Comparison of ENCODE assay signal across 10 cellular contexts in genomic region chr6:149212892-149213786, GRCh38.
DNase-seq lines count a peak whose midpoint lies in the region; ATAC-seq and TF ChIP-seq lines count a peak whose summit lies in the region.
"Had no signal": no experiment of that assay in that cellular context is flagged by ENCODE, and none has a peak within 500 bp of the region (broad histone marks: within the 10 kb centered on the region; RNA-seq: fewer than 3 reads in every experiment).

No MANE protein-coding gene starts in this region.

- H3K9me3 Mint-ChIP-seq in activated T-helper 17 cell treated with anti-CD3 and anti-CD28 coated beads, Interleukin-2, amount 50 U/mL, for 72 hours: no peaks in the 10 kb centered on the region

- no peaks in the 10 kb centered on the region for H3K27me3 Mint-ChIP-seq in activated T-helper 17 cell treated with anti-CD3 and anti-CD28 coated beads, Interleukin-2, amount 50 U/mL, for 72 hours

- no peaks in the 10 kb centered on the region for H3K27me3 ChIP-seq in tibial artery
- H3K27me3 ChIP-seq: pancreas had no signal

- H3K4me1 Mint-ChIP-seq in activated T-helper 17 cell treated with anti-CD3 and anti-CD28 coated beads, Interleukin-2, amount 50 U/mL, for 72 hours: peaks cover 33% of the 10 kb centered on the region

- H3K27ac ChIP-seq in tibial artery: no peak overlapping the region
- H3K27ac ChIP-seq: pancreas had no signal

- H3K9me3 ChIP-seq in tibial artery: no peaks in the 10 kb centered on the region
- H3K9me3 ChIP-seq: pancreas had no signal

- intact Hi-C loops in tibial artery (cut with DNase I; ENCODE audit: low total_unique reads): no loop called here

- peaks cover 0 to 4% (median 0%) of the 10 kb centered on the region in 4 donors for H3K4me1 ChIP-seq in tibial artery

- no peak overlapping the region for H3K4me3 ChIP-seq in tibial artery
- H3K4me3 ChIP-seq: pancreas had no signal

- ATAC-seq in HG03045 (IDR thresholded peaks at IDR 0.05; ENCODE audit: unreplicated experiment) (peak; percentile 41), HG03108 (IDR thresholded peaks at IDR 0.05; ENCODE audit: unreplicated experiment) (no peak)
- peak; percentile 60 for ATAC-seq in activated T-helper 17 cell treated with anti-CD3 and anti-CD28 coated beads, Interleukin-2, amount 50 U/mL, for 72 hours (replicated peaks)

- no peak overlapping the region for H3K27ac Mint-ChIP-seq in activated T-helper 17 cell treated with anti-CD3 and anti-CD28 coated beads, Interleukin-2, amount 50 U/mL, for 72 hours

- peak; percentile 58 to 65 for DNase-seq in activated CD4-positive, alpha-beta T cell treated with anti-CD3 and anti-CD28 coated beads, Interleukin-2, amount 50 U/mL, for 48 hours
- no peak for DNase-seq in activated CD4-positive, alpha-beta T cell treated with anti-CD3 and anti-CD28 coated beads, Interleukin-2, amount 50 U/mL, for 4 hours
- peak; percentile 35 to 51 for DNase-seq in stimulated activated CD8-positive, alpha-beta memory T cell treated with anti-CD3 and anti-CD28 coated beads, Interleukin-7, amount 100 ng/mL, for 48 hours (ENCODE audit: extremely low read depth in 1 of 2, low read depth in 1 of 2)
- no peak for DNase-seq in tibial artery
- no peak for DNase-seq in NCI-H526 treated with DMSO at 0.1 percent for 48 hours (lab: John Stamatoyannopoulos, UW)
- DNase-seq: effector CD4-positive, alpha-beta T cell; pancreas had no signal

- H3K4me3 Mint-ChIP-seq in activated T-helper 17 cell treated with anti-CD3 and anti-CD28 coated beads, Interleukin-2, amount 50 U/mL, for 72 hours: no peak overlapping the region

- H3K36me3 Mint-ChIP-seq in activated T-helper 17 cell treated with anti-CD3 and anti-CD28 coated beads, Interleukin-2, amount 50 U/mL, for 72 hours (ENCODE audit: low read depth): peaks cover 14% of the 10 kb centered on the region

- no peaks in the 10 kb centered on the region for H3K36me3 ChIP-seq in tibial artery
- H3K36me3 ChIP-seq: pancreas had no signal

- no peak for TF ChIP-seq CTCF in tibial artery (IDR thresholded peaks at IDR 0.05)

Comparison
In these comparisons a context has a peak if more than half of its experiments do, and no peak if none do; other contexts are left out.
1. DNase-seq: peak in activated CD4-positive, alpha-beta T cell treated with anti-CD3 and anti-CD28 coated beads, Interleukin-2, amount 50 U/mL, for 48 hours (2 of 2) and stimulated activated CD8-positive, alpha-beta memory T cell treated with anti-CD3 and anti-CD28 coated beads, Interleukin-7, amount 100 ng/mL, for 48 hours (2 of 2); none in activated CD4-positive, alpha-beta T cell treated with anti-CD3 and anti-CD28 coated beads, Interleukin-2, amount 50 U/mL, for 4 hours (0 of 2), tibial artery (0 of 2) and NCI-H526 treated with DMSO at 0.1 percent for 48 hours (single experiment).